ENCODE assay signal across 8 cellular contexts in the genomic region with DNA sequence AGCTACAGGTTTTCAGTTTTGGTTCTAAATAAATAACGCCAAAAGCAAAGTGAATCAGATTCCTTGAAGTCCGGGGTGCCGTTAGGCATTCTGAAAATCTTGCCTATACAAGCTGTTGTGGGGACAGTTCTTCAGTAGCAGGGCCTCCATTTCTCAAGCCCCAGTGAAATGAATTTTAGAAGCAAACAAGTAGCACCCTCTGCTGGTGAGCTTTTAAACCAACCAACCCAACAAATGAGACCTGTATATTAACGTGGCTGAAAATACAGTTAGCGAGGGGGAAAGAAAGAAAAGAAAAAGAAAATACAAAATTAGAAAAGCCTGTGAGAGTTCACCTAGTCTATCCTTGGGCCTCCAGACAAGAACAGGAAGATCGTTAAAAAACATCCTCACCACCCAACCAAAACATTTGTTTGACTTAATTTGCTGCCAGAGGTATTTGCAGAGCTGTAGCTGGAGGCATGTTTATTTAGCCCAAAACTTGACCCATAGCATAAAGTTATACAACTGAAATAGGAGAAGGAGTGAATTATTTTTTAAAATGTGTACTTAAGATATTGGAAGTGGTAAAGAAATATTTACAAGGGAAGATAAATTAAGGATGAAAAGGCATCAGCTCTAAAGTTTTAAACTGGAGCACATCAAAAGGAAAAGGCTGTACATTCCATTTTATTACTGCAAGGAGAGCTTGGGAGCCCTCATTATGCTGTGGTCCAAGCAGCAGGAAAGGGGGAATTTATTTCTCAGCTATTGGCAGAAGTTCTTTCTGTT.
DNase-seq lines count a peak whose midpoint lies in the region; ATAC-seq, FAIRE-seq and TF ChIP-seq lines count a peak whose summit lies in the region.

No MANE protein-coding gene starts in this region.

- H2AK5ac ChIP-seq in mesenchymal stem cell (ENCODE audit: low read length, severe bottlenecking), result no peak overlapping the region

- H4K8ac ChIP-seq in mesenchymal stem cell (ENCODE audit: low read length), result no peak overlapping the region

- H3K4me1 ChIP-seq in mesenchymal stem cell (ENCODE audit: control insufficient read depth, insufficient read depth, low read depth, low read length), result peaks cover 2% of the 10 kb centered on the region
- no peaks in the 10 kb centered on the region for H3K4me1 ChIP-seq in suprapubic skin

- H3K27me3 ChIP-seq in mesenchymal stem cell (ENCODE audit: control insufficient read depth in 1 of 2, insufficient read depth in 1 of 2, low read length in 2 of 2) (peaks cover 0 to 5% of the 10 kb centered on the region in 2 experiments), suprapubic skin (no peaks in the 10 kb centered on the region)

- H3K23ac ChIP-seq in mesenchymal stem cell (ENCODE audit: low read length in 2 of 2), result no peak overlapping the region

- 48% methylated on average over 3 of the region's 6 CpGs for whole genome bisulfite sequencing in mesenchymal stem cell
- WGBS in suprapubic skin, result 15% methylated on average over 6 of the region's 6 CpGs

- no peak overlapping the region for H3K9ac ChIP-seq in mesenchymal stem cell (ENCODE audit: low read length)

- H2BK5ac ChIP-seq in mesenchymal stem cell (ENCODE audit: low read depth, low read length, poor library complexity, severe bottlenecking), result no peak overlapping the region

- no peak overlapping the region for H3K4ac ChIP-seq in mesenchymal stem cell (ENCODE audit: low read depth in 1 of 2, low read length in 2 of 2)

- FAIRE-seq in HTR-8/SVneo (lab: Jason Lieb, UNC), result no peak

- no peak overlapping the region for H2BK12ac ChIP-seq in mesenchymal stem cell (ENCODE audit: low read length in 2 of 2)

- no peaks in the 10 kb centered on the region for H3K9me3 ChIP-seq in mesenchymal stem cell (ENCODE audit: control insufficient read depth, low read length)
- H3K9me3 ChIP-seq in suprapubic skin, result no peaks in the 10 kb centered on the region

- TF ChIP-seq POLR2A in GM18505 (IDR thresholded peaks at IDR 0.05; ENCODE audit: borderline replicate concordance, extremely low read depth, insufficient read depth, insufficient read length) (no peak), suprapubic skin (IDR thresholded peaks at IDR 0.05) (no peak)

- no peak overlapping the region for H3K14ac ChIP-seq in mesenchymal stem cell (ENCODE audit: low read length in 2 of 2)

- DNase-seq in AML-193 (lab: John Stamatoyannopoulos, UW) (peak; percentile 37 to 73), HTR-8/SVneo (ENCODE audit: insufficient read length, low spot score) (peak; percentile 22), NOMO-1 (lab: John Stamatoyannopoulos, UW; ENCODE audit: unreplicated experiment in 2 of 2) (peak; percentile 55 to 81), dermis microvascular lymphatic vessel endothelial cell (ENCODE audit: low read depth in 2 of 2) (peak; percentile 63 to 68), mesenchymal stem cell (peak; percentile 65), suprapubic skin (ENCODE audit: low spot score in 2 of 2) (no peak)

- H3K27ac ChIP-seq in mesenchymal stem cell (ENCODE audit: low read length, poor library complexity, severe bottlenecking), result no peak overlapping the region
- H3K27ac ChIP-seq in suprapubic skin, result no peak overlapping the region

- no peak overlapping the region for H2BK15ac ChIP-seq in mesenchymal stem cell (ENCODE audit: low read depth, poor library complexity, severe bottlenecking)

- no peak overlapping the region for H3K4me2 ChIP-seq in mesenchymal stem cell (ENCODE audit: low read length, poor library complexity, severe bottlenecking)

- H3K4me3 ChIP-seq in mesenchymal stem cell (ENCODE audit: insufficient read depth in 1 of 2, low read depth in 1 of 2, low read length in 2 of 2) (no peak overlapping the region), suprapubic skin (no peak overlapping the region)

- H3K18ac ChIP-seq in mesenchymal stem cell (ENCODE audit: low read depth in 1 of 2, low read length in 2 of 2), result no peak overlapping the region

- H3K79me1 ChIP-seq in mesenchymal stem cell (replicated peaks; ENCODE audit: low read length, poor library complexity, severe bottlenecking), result no peaks in the 10 kb centered on the region

- TF ChIP-seq CTCF in suprapubic skin (IDR thresholded peaks at IDR 0.05), result peak in 1 of 2 donors; percentile 29

- no peak overlapping the region for H4K91ac ChIP-seq in mesenchymal stem cell (ENCODE audit: low read length)

- no peak overlapping the region for H2BK120ac ChIP-seq in mesenchymal stem cell (ENCODE audit: low read depth, low read length)

- H2AFZ ChIP-seq in mesenchymal stem cell (ENCODE audit: low read depth, low read length), result no peak overlapping the region

- ATAC-seq in GM18505 (IDR thresholded peaks at IDR 0.05; ENCODE audit: unreplicated experiment) (peak; percentile 41), HG03139 (IDR thresholded peaks at IDR 0.05; ENCODE audit: unreplicated experiment) (no peak)

- H3K36me3 ChIP-seq in mesenchymal stem cell (ENCODE audit: control insufficient read depth in 1 of 2, insufficient read depth in 2 of 2, low read depth in 1 of 2, low read length in 2 of 2) (no peaks in the 10 kb centered on the region), suprapubic skin (no peaks in the 10 kb centered on the region)

- no peak for TF ChIP-seq EP300 in suprapubic skin (IDR thresholded peaks at IDR 0.05)

Comparison
In these comparisons a context has a peak if more than half of its experiments do, and no peak if none do; other contexts are left out.
1. DNase-seq: peak in AML-193 (2 of 2), HTR-8/SVneo (single experiment), NOMO-1 (2 of 2), dermis microvascular lymphatic vessel endothelial cell (2 of 2) and mesenchymal stem cell (single experiment); none in suprapubic skin (0 of 2).